In genomic region chr16:62029947-62030346, GRCh38 we compare ENCODE assay signal across 21 cellular contexts.
"Had no signal": no experiment of that assay in that cellular context is flagged by ENCODE, and none has a peak within 500 bp of the region (broad histone marks: within the 10 kb centered on the region; RNA-seq: fewer than 3 reads in every experiment).

No MANE protein-coding gene starts in this region.

- DNase-seq: hypothalamus; immature natural killer cell; kidney; left colon; left lung; lower lobe of right lung; mammary epithelial cell; mesenchymal stem cell; naive B cell; natural killer cell; nephron progenitor cell; ovary; right lobe of liver; stimulated activated CD4-positive, alpha-beta T cell treated with anti-CD3 and anti-CD28 coated beads, Interleukin-1b, Interleukin-23, amount 100 ng/mL, for 48 hours; stimulated activated CD4-positive, alpha-beta T cell treated with anti-CD3 and anti-CD28 coated beads, Interleukin-2, amount 100 ng/mL, for 48 hours; stimulated activated CD4-positive, alpha-beta T cell treated with anti-CD3 and anti-CD28 coated beads, Interleukin-4, amount 100 ng/mL, for 4 hours; stimulated activated CD8-positive, alpha-beta memory T cell treated with anti-CD3 and anti-CD28 coated beads, Interleukin-4, amount 100 ng/mL, for 48 hours; stimulated activated naive CD4-positive, alpha-beta T cell treated with Interleukin-2 at 50 U/mL for 16 hours; stimulated activated naive CD8-positive, alpha-beta T cell treated with anti-CD3 and anti-CD28 coated beads, Interleukin-15, amount 100 ng/mL, for 72 hours; substantia nigra; uterus had no signal
